ENCODE assay signal across 8 cellular contexts in genomic region chr20:10671221-10671849, GRCh38. TPM values are rescaled to one million over a fixed set of nuclear protein-coding genes. Genes with fewer than 3 reads are reported as not detected.
A peak's percentile ranks its signal among the peaks of the same experiment; 100 is the strongest.
DNase-seq lines count a peak whose midpoint lies in the region; ATAC-seq and TF ChIP-seq lines count a peak whose summit lies in the region.

No MANE protein-coding gene starts in this region.

- ATAC-seq in GM18517 (IDR thresholded peaks at IDR 0.05; ENCODE audit: unreplicated experiment) = peak; percentile 43
- peak; percentile 33 for ATAC-seq in HG02981 (IDR thresholded peaks at IDR 0.05; ENCODE audit: unreplicated experiment)

- TF ChIP-seq CTCF in right atrium auricular region (IDR thresholded peaks at IDR 0.05) = peak in 1 of 2 donors; percentile 73

- peaks cover 0 to 45% (median 12%) of the 10 kb centered on the region in 11 experiments; a peak in 14 of 22 replicates for H4K20me1 ChIP-seq in BLaER1 treated with 17β-estradiol and CSF1 and Interleukin-3, amounts not matched to agents 10 nM and 100 nM

- peak overlapping the region; percentile 93 to 100 (median 98) for H3K4me2 ChIP-seq in BLaER1 treated with 17β-estradiol and CSF1 and Interleukin-3, amounts not matched to agents 10 nM and 100 nM

- peak overlapping the region in 10 of 11 experiments; percentile 51 to 89 (median 84); a peak in 20 of 22 replicates for H3K9ac ChIP-seq in BLaER1 treated with 17β-estradiol and CSF1 and Interleukin-3, amounts not matched to agents 10 nM and 100 nM

- peak overlapping the region; percentile 31 to 78 (median 71); a peak in 19 of 20 replicates for H3K4me3 ChIP-seq in BLaER1 treated with 17β-estradiol and CSF1 and Interleukin-3, amounts not matched to agents 10 nM and 100 nM
- peak overlapping the region; percentile 87 to 94 for H3K4me3 ChIP-seq in right atrium auricular region

- H3K27ac ChIP-seq in BLaER1 treated with 17β-estradiol and CSF1 and Interleukin-3, amounts not matched to agents 10 nM and 100 nM = peak overlapping the region in 10 of 11 experiments; percentile 25 to 89 (median 82); a peak in 20 of 22 replicates
- peak overlapping the region; percentile 98 for H3K27ac ChIP-seq in right atrium auricular region

- DNase-seq in NOMO-1 treated with dmso at 0.1 percent for 144 hours (lab: John Stamatoyannopoulos, UW; ENCODE audit: unreplicated experiment) (peak; percentile 64), amniotic stem cell (lab: John Stamatoyannopoulos, UW) (peak; percentile 71), right atrium auricular region (ENCODE audit: low spot score) (peak; percentile 91), pons (ENCODE audit: low spot score) (peak; percentile 57)
- DNase-seq in NK-92 treated with Interleukin-12 subunit alpha and Interleukin-12 subunit beta, amount 100 ng/mL, for 24 hours (lab: John Stamatoyannopoulos, UW) = no peak

- no peaks in the 10 kb centered on the region for H3K9me3 ChIP-seq in BLaER1 treated with 17β-estradiol and CSF1 and Interleukin-3, amounts not matched to agents 10 nM and 100 nM (replicated peaks in 1 of 11)
- H3K9me3 ChIP-seq in right atrium auricular region = no peaks in the 10 kb centered on the region

- peaks cover 0 to 19% (median 0%) of the 10 kb centered on the region in 11 experiments; a peak in 6 of 22 replicates for H3K36me3 ChIP-seq in BLaER1 treated with 17β-estradiol and CSF1 and Interleukin-3, amounts not matched to agents 10 nM and 100 nM
- peaks cover 13% of the 10 kb centered on the region for H3K36me3 ChIP-seq in right atrium auricular region

- H3K27me3 ChIP-seq in BLaER1 treated with 17β-estradiol and CSF1 and Interleukin-3, amounts not matched to agents 10 nM and 100 nM = peaks cover 3 to 49% (median 41%) of the 10 kb centered on the region in 11 experiments; a peak in 19 of 22 replicates
- H3K27me3 ChIP-seq in right atrium auricular region = no peaks in the 10 kb centered on the region

- peaks cover 34 to 65% (median 58%) of the 10 kb centered on the region in 10 experiments for H3K4me1 ChIP-seq in BLaER1 treated with 17β-estradiol and CSF1 and Interleukin-3, amounts not matched to agents 10 nM and 100 nM
- peaks cover 0 to 62% of the 10 kb centered on the region in 2 donors for H3K4me1 ChIP-seq in right atrium auricular region

RNA-seq across cellular contexts. Expression of gene JAG1, which starts 2.5 kb away (rescaled TPM):
- total RNA-seq in right atrium auricular region = 10 to 100 TPM; 30.9 to 32.8 TPM
